In genomic region chr4:46993075-46994006, GRCh38 we compare ENCODE assay signal across 9 cellular contexts. TPM values are rescaled to one million over a fixed set of nuclear protein-coding genes. Genes with fewer than 3 reads are reported as not detected.
A peak's percentile ranks its signal among the peaks of the same experiment; 100 is the strongest.
DNase-seq lines count a peak whose midpoint lies in the region; ATAC-seq and TF ChIP-seq lines count a peak whose summit lies in the region.
"Had no signal": no experiment of that assay in that cellular context is flagged by ENCODE, and none has a peak within 500 bp of the region (broad histone marks: within the 10 kb centered on the region; RNA-seq: fewer than 3 reads in every experiment).

GABRA4 (minus strand) TSS chr4:46993581; CDS start chr4:46993424, 157 bp downstream.

- TF ChIP-seq CTCF in RWPE2 (IDR thresholded peaks at IDR 0.05; ENCODE audit: poor library complexity, severe bottlenecking) = no peak
- TF ChIP-seq CTCF in esophagus squamous epithelium (IDR thresholded peaks at IDR 0.05) = no peak
- TF ChIP-seq CTCF in adrenal gland (IDR thresholded peaks at IDR 0.05) = no peak

- H3K27me3 ChIP-seq in RWPE2 (ENCODE audit: insufficient read depth, poor library complexity, severe bottlenecking) = peaks cover 58% of the 10 kb centered on the region
- H3K27me3 ChIP-seq in esophagus squamous epithelium = peaks cover 0 to 40% (median 4%) of the 10 kb centered on the region in 4 donors
- peaks cover 18% of the 10 kb centered on the region for H3K27me3 ChIP-seq in adrenal gland

- intact Hi-C loops in esophagus squamous epithelium (cut with DNase I) (no loop called here), adrenal gland (cut with DNase I) (no loop called here)

- H3K4me3 ChIP-seq in RWPE2 (ENCODE audit: severe bottlenecking) (no peak within 1 kb of the TSS), esophagus squamous epithelium (peak within 1 kb of the TSS; percentile 23 to 60 (median 40)), adrenal gland (no peak within 1 kb of the TSS)

- TF ChIP-seq POLR2A in esophagus squamous epithelium (IDR thresholded peaks at IDR 0.05) (no peak), adrenal gland (IDR thresholded peaks at IDR 0.05) (no peak)

- H3K36me3 ChIP-seq in RWPE2 (ENCODE audit: low read depth) = no peaks in the 10 kb centered on the region
- no peaks in the 10 kb centered on the region for H3K36me3 ChIP-seq in esophagus squamous epithelium
- no peaks in the 10 kb centered on the region for H3K36me3 ChIP-seq in adrenal gland (replicated peaks in 1 of 2)

- ATAC-seq in RWPE2 (ENCODE audit: low read depth) = peak; percentile 35; the same call in 2 of the 3 replicates

- H3K4me1 ChIP-seq in RWPE2 (ENCODE audit: insufficient read depth, poor library complexity, severe bottlenecking) (no peaks in the 10 kb centered on the region), esophagus squamous epithelium (peaks cover 8 to 16% (median 8%) of the 10 kb centered on the region in 3 donors), adrenal gland (replicated peaks in 1 of 2) (no peaks in the 10 kb centered on the region)

- WGBS in esophagus squamous epithelium, 2 donors = 0 to 6% methylated on average over 16 to 17 of the region's 67 CpGs
- 1 to 4% (median 2%) methylated on average over 22 to 67 of the region's 67 CpGs for WGBS in adrenal gland, 4 donors

- DNase-seq in DMS53 (lab: John Stamatoyannopoulos, UW) = peak; percentile 58
- peak; percentile 42 for DNase-seq in RWPE2 (ENCODE audit: low spot score)
- DNase-seq in esophagus squamous epithelium (lab: John Stamatoyannopoulos, UW) = no peak
- DNase-seq in nucleus accumbens (lab: John Stamatoyannopoulos, UW) = peak in 45 of 56 donors; percentile 2 to 78 (median 46)
- DNase-seq in adrenal gland = no peak
- DNase-seq in NCI-H510A treated with DMSO at 0.1 percent for 48 hours (lab: John Stamatoyannopoulos, UW) = no peak
- DNase-seq in cerebellar nuclear complex (lab: John Stamatoyannopoulos, UW) = no peak
- DNase-seq in RKO (ENCODE audit: low spot score) = no peak

- H3K9me3 ChIP-seq in RWPE2 (ENCODE audit: severe bottlenecking) = no peaks in the 10 kb centered on the region
- H3K9me3 ChIP-seq in esophagus squamous epithelium = no peaks in the 10 kb centered on the region
- H3K9me3 ChIP-seq in adrenal gland (replicated peaks in 1 of 3) = no peaks in the 10 kb centered on the region

- H3K27ac ChIP-seq in RWPE2 (ENCODE audit: poor library complexity, severe bottlenecking) = no peak within 1 kb of the TSS
- H3K27ac ChIP-seq in esophagus squamous epithelium = no peak within 1 kb of the TSS
- no peak within 1 kb of the TSS for H3K27ac ChIP-seq in adrenal gland

RNA-seq across cellular contexts. Expression of gene GABRA4, which starts in this region (rescaled TPM):
- 1 to 10 TPM in 1 of 4 donors, under 1 TPM in 2, not detected in 1; under 0.01 to 2.3 (median 0.13) TPM for total RNA-seq in esophagus squamous epithelium
- total RNA-seq in adrenal gland = under 1 TPM in 1 of 8 donors, not detected in 7; 0.14 TPM
- polyA plus RNA-seq in adrenal gland = under 1 TPM in 1 of 3 donors, not detected in 2; under 0.01 TPM
- total RNA-seq: activated CD8-positive, alpha-beta memory T cell treated with anti-CD3 and anti-CD28 coated beads for 36 hours had no signal

Comparison
In these comparisons a context has a peak if more than half of its experiments do, and no peak if none do; other contexts are left out.
1. DNase-seq: peak in DMS53 (single experiment), RWPE2 (single experiment) and nucleus accumbens (45 of 56); none in esophagus squamous epithelium (single experiment), adrenal gland (0 of 7), NCI-H510A treated with DMSO at 0.1 percent for 48 hours (single experiment), cerebellar nuclear complex (0 of 2) and RKO (single experiment).
2. H3K4me3 ChIP-seq: peak in esophagus squamous epithelium (4 of 4); none in RWPE2 (single experiment) and adrenal gland (0 of 4).